In the genomic region with DNA sequence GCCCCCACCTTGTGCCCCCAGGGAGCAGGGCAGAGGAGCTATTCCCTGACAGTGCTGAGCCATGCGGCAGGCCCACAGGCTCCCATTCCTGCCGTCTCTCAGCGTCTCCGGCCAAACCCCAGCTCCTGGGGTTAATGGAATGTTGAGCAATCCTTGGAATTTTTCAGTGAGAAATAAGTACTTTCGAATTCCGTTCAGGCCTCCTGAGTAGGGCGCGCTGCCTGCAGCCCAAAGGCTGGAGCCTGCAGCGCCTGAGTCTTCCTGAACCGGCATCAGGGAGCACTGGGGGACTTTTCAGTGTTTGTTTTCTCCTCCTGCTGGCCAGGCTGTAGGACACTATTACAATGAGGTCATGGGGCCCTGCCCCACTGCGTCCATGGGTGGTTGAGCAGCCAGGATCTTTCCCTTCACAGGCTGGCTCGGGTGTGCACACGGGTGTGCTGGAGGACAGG, we compare ENCODE assay signal across 8 cellular contexts. TPM values are rescaled to one million over a fixed set of nuclear protein-coding genes. Genes with fewer than 3 reads are reported as not detected.
DNase-seq lines count a peak whose midpoint lies in the region; ATAC-seq and TF ChIP-seq lines count a peak whose summit lies in the region.

No MANE protein-coding gene starts in this region.

- ATAC-seq in foreskin keratinocyte: peak; percentile 62

- no peak overlapping the region for H3K27ac ChIP-seq in foreskin keratinocyte

- H3K27me3 ChIP-seq in foreskin keratinocyte: no peaks in the 10 kb centered on the region

- peak overlapping the region; percentile 2; the same call in 1 of the 2 replicates for H3K4me3 ChIP-seq in AG09309 (ENCODE audit: control insufficient read depth, low read depth, low read length)

- in situ Hi-C loops in SK-MEL-5 (cut with HindIII; ENCODE audit: low pct_unique_long_range_greater_than_20kb, low sequenced_read_pairs): no loop called here

- H3K4me1 ChIP-seq in foreskin keratinocyte: no peaks in the 10 kb centered on the region

- DNase-seq in AG09309 (ENCODE audit: low read depth) (peak; percentile 86), SK-MEL-5 (ENCODE audit: low read depth, low spot score) (peak; percentile 58), foreskin keratinocyte (peak; percentile 35 to 71), occipital lobe (lab: John Stamatoyannopoulos, UW) (peak; percentile 51), cerebellar nuclear complex (lab: John Stamatoyannopoulos, UW) (no peak), activated gamma-delta T cell treated with Interleukin-2 at 50 U/mL for 16 hours (no peak), SHP77 treated with DMSO at 0.1 percent for 48 hours (lab: John Stamatoyannopoulos, UW) (no peak), NCI-H2227 (lab: John Stamatoyannopoulos, UW; ENCODE audit: unreplicated experiment) (no peak)

- TF ChIP-seq CTCF in AG09309 (IDR thresholded peaks at IDR 0.05; ENCODE audit: control insufficient read depth, insufficient read depth, low read depth, low read length, missing control alignments) (peak; percentile 41), foreskin keratinocyte (conservative IDR thresholded peaks at IDR 0.05) (no peak)

RNA-seq across cellular contexts. Expression of gene CSF1, which starts 33.3 kb away (rescaled TPM):
- total RNA-seq in SK-MEL-5 (2014; rRNA removed; shearing (Covaris generic)): 3.2 and 4.0 TPM in 2 replicates
- polyA plus RNA-seq in SK-MEL-5 (2015; cell fraction: cytosol; rRNA removed): 11.9 and 14.3 TPM in 2 replicates
- 8.0 and 9.7 TPM in 2 replicates for polyA plus RNA-seq in SK-MEL-5 (2015; cell fraction: nucleus; rRNA removed)
- total RNA-seq in foreskin keratinocyte (1.8 and 1.9 TPM in 2 replicates), occipital lobe (3.9 TPM)
- polyA plus RNA-seq in foreskin keratinocyte: 1.2 TPM in 2 replicates

Comparison
In these comparisons a context has a peak if more than half of its experiments do, and no peak if none do; other contexts are left out.
1. DNase-seq: peak in AG09309 (single experiment), SK-MEL-5 (single experiment), foreskin keratinocyte (2 of 2) and occipital lobe (single experiment); none in cerebellar nuclear complex (0 of 2), activated gamma-delta T cell treated with Interleukin-2 at 50 U/mL for 16 hours (single experiment), SHP77 treated with DMSO at 0.1 percent for 48 hours (single experiment) and NCI-H2227 (single experiment).